ENCODE assay signal across 9 cellular contexts in the genomic region with DNA sequence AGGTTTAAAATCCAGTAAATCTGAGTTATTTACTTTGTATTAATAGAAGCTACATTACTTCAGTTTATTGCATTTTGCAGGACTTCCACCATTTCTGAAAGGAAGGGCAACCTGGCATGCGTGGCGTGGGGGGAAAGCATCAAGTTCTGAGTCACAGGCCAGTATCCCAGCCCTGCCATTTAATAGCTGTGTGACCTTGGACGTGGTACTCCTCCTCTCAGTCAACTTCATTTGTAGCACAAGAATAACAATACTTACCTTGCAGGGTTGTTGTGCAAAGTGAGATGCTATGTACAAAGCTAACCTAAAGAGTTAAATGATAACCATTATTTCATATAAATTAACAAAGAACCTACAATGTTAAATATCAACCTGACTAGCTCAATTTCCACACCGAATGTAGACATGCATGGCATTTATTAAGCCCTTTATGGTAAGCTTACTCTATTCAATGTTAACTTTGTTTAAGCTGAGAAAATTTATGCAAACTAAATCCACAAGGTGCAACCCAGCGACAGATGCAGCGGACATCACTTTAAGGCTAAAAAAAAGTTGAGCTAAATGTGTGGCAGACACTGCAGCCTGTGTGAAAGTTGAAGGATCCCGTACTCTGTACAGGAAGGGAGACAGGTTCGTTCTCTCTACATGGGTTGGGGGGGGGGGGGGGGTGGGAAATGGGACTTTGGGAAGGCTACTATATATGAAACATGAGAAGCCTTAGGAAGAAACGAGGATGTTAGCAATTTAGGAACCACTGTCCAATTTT. TPM values are rescaled to one million over a fixed set of nuclear protein-coding genes. Genes with fewer than 3 reads are reported as not detected.
DNase-seq lines count a peak whose midpoint lies in the region; ATAC-seq, FAIRE-seq and TF ChIP-seq lines count a peak whose summit lies in the region.
"Had no signal": no experiment of that assay in that cellular context is flagged by ENCODE, and none has a peak within 500 bp of the region (broad histone marks: within the 10 kb centered on the region; RNA-seq: fewer than 3 reads in every experiment).

No MANE protein-coding gene starts in this region.

- H4K20me1 ChIP-seq in keratinocyte (ENCODE audit: control insufficient read depth, extremely low read depth, insufficient read depth, low read length) = peaks cover 39% of the 10 kb centered on the region

- H3K4me3 Mint-ChIP-seq in activated CD8-positive, alpha-beta T cell treated with anti-CD3 and anti-CD28 coated beads for 36 hours = peak overlapping the region; percentile 96

- FAIRE-seq in keratinocyte (lab: Jason Lieb, UNC) (no peak), pancreas (lab: Jason Lieb, UNC) (no peak)

- H3K36me3 Mint-ChIP-seq in activated CD8-positive, alpha-beta T cell treated with anti-CD3 and anti-CD28 coated beads for 36 hours (ENCODE audit: low read depth) = peaks cover 63% of the 10 kb centered on the region

- peak overlapping the region; percentile 87 for H3K4me2 ChIP-seq in keratinocyte (ENCODE audit: control insufficient read depth, extremely low read depth, insufficient read depth, low read depth, low read length)

- no peak overlapping the region for H3K9ac ChIP-seq in keratinocyte (ENCODE audit: control insufficient read depth, extremely low read depth, insufficient read depth, low read length)

- TF ChIP-seq CTCF in heart right ventricle (IDR thresholded peaks at IDR 0.05) = no peak
- TF ChIP-seq CTCF in activated CD8-positive, alpha-beta T cell treated with anti-CD3 and anti-CD28 coated beads for 36 hours (IDR thresholded peaks at IDR 0.05) = no peak
- no peak for TF ChIP-seq CTCF in keratinocyte (optimal IDR thresholded peaks at IDR 0.05 in 1 of 3, IDR thresholded peaks at IDR 0.05 in 1 of 3, conservative IDR thresholded peaks at IDR 0.05 in 1 of 3; ENCODE audit: extremely low read depth in 1 of 3, insufficient read depth in 2 of 3, low read length in 3 of 3)
- no peak for TF ChIP-seq CTCF in tibial nerve (IDR thresholded peaks at IDR 0.05)
- no peak for TF ChIP-seq CTCF in pancreas (IDR thresholded peaks at IDR 0.05)

- peaks cover 59% of the 10 kb centered on the region for H3K4me1 Mint-ChIP-seq in activated CD8-positive, alpha-beta T cell treated with anti-CD3 and anti-CD28 coated beads for 36 hours (ENCODE audit: low read depth)

- H3K9me1 ChIP-seq in keratinocyte (ENCODE audit: control insufficient read depth, extremely low read depth, insufficient read depth, low read length) = no peaks in the 10 kb centered on the region

- 18 to 29% methylated on average over 9 of the region's 9 CpGs for WGBS in heart right ventricle, 2 donors
- 12 to 16% methylated on average over 9 of the region's 9 CpGs for WGBS in tibial nerve, 2 donors
- WGBS in pancreas, 2 donors = 54 to 62% methylated on average over 9 of the region's 9 CpGs

- peak overlapping the region; percentile 30 for H3K27ac Mint-ChIP-seq in activated CD8-positive, alpha-beta T cell treated with anti-CD3 and anti-CD28 coated beads for 36 hours

- H3K27me3 ChIP-seq in heart right ventricle (no peaks in the 10 kb centered on the region), keratinocyte (ENCODE audit: control insufficient read depth, extremely low read depth, insufficient read depth, low read length) (no peaks in the 10 kb centered on the region), tibial nerve (no peaks in the 10 kb centered on the region), pancreas (no peaks in the 10 kb centered on the region)

- dilution Hi-C loops in keratinocyte (cut with MboI; ENCODE audit: extremely low pct_ligation_motif_present, low sequenced_read_pairs) = no loop called here

- H3K4me1 ChIP-seq in heart right ventricle = peaks cover 1 to 78% (median 67%) of the 10 kb centered on the region in 9 donors
- H3K4me1 ChIP-seq in keratinocyte (ENCODE audit: control insufficient read depth, extremely low read depth, insufficient read depth, low read length) = peaks cover 28% of the 10 kb centered on the region
- peaks cover 0 to 69% (median 36%) of the 10 kb centered on the region in 4 donors for H3K4me1 ChIP-seq in tibial nerve
- peaks cover 6 to 45% (median 42%) of the 10 kb centered on the region in 3 donors for H3K4me1 ChIP-seq in pancreas

- intact Hi-C loops in heart right ventricle (cut with DNase I) (loop anchor here in 2 of 10 donors (5.0 kb wide), 1 partner anchor 85 kb away; no protein-coding TSS in a partner anchor), left cardiac atrium (cut with DNase I) (no loop called here), pancreas (cut with DNase I) (loop anchor here in 1 of 3 donors (5.0 kb wide), 1 partner anchor 190 kb away; no protein-coding TSS in a partner anchor)
- intact Hi-C loops in activated CD8-positive, alpha-beta T cell treated with anti-CD3 and anti-CD28 coated beads for 36 hours (cut with micrococcal nuclease) = no loop called here

- H3K79me2 ChIP-seq in keratinocyte (ENCODE audit: control insufficient read depth, insufficient read depth, low read length) = peaks cover 88% of the 10 kb centered on the region

- CTCF ChIA-PET in activated CD8-positive, alpha-beta T cell treated with anti-CD3 and anti-CD28 coated beads for 36 hours (lab: Charles Lee) = interaction anchor here (1.0 to 1.8 kb wide), 6 partner anchors 8 to 230 kb away, joined by 3 to 9 read pairs (median 3); no protein-coding TSS in a partner anchor

- no peak for TF ChIP-seq EP300 in tibial nerve (IDR thresholded peaks at IDR 0.05)

- H3K27ac ChIP-seq in heart right ventricle (peak overlapping the region in 1 of 10 donors; percentile 27), keratinocyte (ENCODE audit: control insufficient read depth, insufficient read depth, low read length) (no peak overlapping the region), tibial nerve (peak overlapping the region in 3 of 4 donors; percentile 97 to 100 (median 99)), pancreas (no peak overlapping the region)

- TF ChIP-seq POLR2A in tibial nerve (IDR thresholded peaks at IDR 0.05) = no peak

- no peak for ATAC-seq in heart right ventricle
- ATAC-seq in left cardiac atrium = no peak
- ATAC-seq in activated CD8-positive, alpha-beta T cell treated with anti-CD3 and anti-CD28 coated beads for 36 hours = no peak
- ATAC-seq in pancreas = no peak

- no peak for DNase-seq in heart right ventricle
- DNase-seq in left cardiac atrium = no peak
- peak; percentile 12 for DNase-seq in activated CD8-positive, alpha-beta T cell treated with anti-CD3 and anti-CD28 coated beads for 36 hours
- no peak for DNase-seq in keratinocyte (ENCODE audit: low read depth, low spot score)
- DNase-seq in tibial nerve (ENCODE audit: low spot score in 2 of 2) = no peak
- DNase-seq in dedifferentiated amniotic fluid mesenchymal stem cell (ENCODE audit: extremely low spot score) = no peak
- no peak for DNase-seq in pancreas
- no peak for DNase-seq in DMS114 treated with DMSO at 0.1 percent for 48 hours (lab: John Stamatoyannopoulos, UW; ENCODE audit: unreplicated experiment)
- DNase-seq: GF-D8 had no signal

- H3K9me3 Mint-ChIP-seq in activated CD8-positive, alpha-beta T cell treated with anti-CD3 and anti-CD28 coated beads for 36 hours = no peaks in the 10 kb centered on the region

- H3K36me3 ChIP-seq in heart right ventricle (peaks cover 0 to 36% (median 6%) of the 10 kb centered on the region in 9 donors), keratinocyte (ENCODE audit: control insufficient read depth in 2 of 2, extremely low read depth in 1 of 2, insufficient read depth in 2 of 2, low read length in 2 of 2) (peaks cover 7 to 20% of the 10 kb centered on the region in 2 experiments), tibial nerve (peaks cover 0 to 20% (median under 1%) of the 10 kb centered on the region in 3 donors), pancreas (peaks cover 0 to under 1% (median 0%) of the 10 kb centered on the region in 3 donors)

- H3K4me3 ChIP-seq in heart right ventricle (peak overlapping the region in 6 of 10 donors; percentile 12 to 96 (median 72)), keratinocyte (ENCODE audit: control insufficient read depth in 2 of 3, extremely low read depth in 1 of 3, insufficient read depth in 2 of 3, low read depth in 1 of 3, low read length in 3 of 3) (peak overlapping the region in 1 of 3 experiments; percentile 97), tibial nerve (peak overlapping the region; percentile 10 to 96 (median 52)), pancreas (peak overlapping the region in 1 of 4 donors; percentile 72)

- no peaks in the 10 kb centered on the region for H3K27me3 Mint-ChIP-seq in activated CD8-positive, alpha-beta T cell treated with anti-CD3 and anti-CD28 coated beads for 36 hours

- POLR2A ChIA-PET in activated CD8-positive, alpha-beta T cell treated with anti-CD3 and anti-CD28 coated beads for 36 hours (lab: Charles Lee) = interaction anchor here (0.7 to 1.8 kb wide), 5 partner anchors 9 to 230 kb away, joined by 3 to 6 read pairs (median 4); no protein-coding TSS in a partner anchor

- H3K9me3 ChIP-seq in heart right ventricle = no peaks in the 10 kb centered on the region
- H3K9me3 ChIP-seq in keratinocyte (ENCODE audit: control insufficient read depth, low read depth, low read length) = no peaks in the 10 kb centered on the region
- no peaks in the 10 kb centered on the region for H3K9me3 ChIP-seq in tibial nerve
- no peaks in the 10 kb centered on the region for H3K9me3 ChIP-seq in pancreas

- H2AFZ ChIP-seq in keratinocyte (ENCODE audit: control insufficient read depth, low read length) = no peak overlapping the region

RNA-seq across cellular contexts. Expression of gene CALM2, which starts 4.0 kb away (rescaled TPM):
- total RNA-seq in heart right ventricle (100 to 1,000 TPM; 364 to 750 (median 453) TPM), left cardiac atrium (100 to 1,000 TPM; 435 to 492 TPM), tibial nerve (1,000 to 10,000 TPM in 2 of 4 donors, 100 to 1,000 TPM in 2; 666 to 1,189 (median 889) TPM), pancreas (100 to 1,000 TPM in 3 of 6 donors, 10 to 100 TPM in 3; 63.7 to 231 (median 107) TPM)
- polyA plus RNA-seq in heart right ventricle (100 to 1,000 TPM; 362 to 367 TPM), keratinocyte (363 to 762 TPM (median 668 TPM) in 3 replicates), pancreas (100 to 1,000 TPM; 167 to 309 TPM)
- 100 to 1,000 TPM; 399 to 415 TPM for total RNA-seq in activated CD8-positive, alpha-beta T cell treated with anti-CD3 and anti-CD28 coated beads for 36 hours
- 1,423 TPM for polyA plus RNA-seq in keratinocyte (2011; ENCODE audit: low read depth)
- 571 and 866 TPM in 2 replicates for polyA plus RNA-seq in keratinocyte (2011; cell fraction: cytosol; rRNA removed)
- polyA plus RNA-seq in keratinocyte (2011; cell fraction: nucleus; rRNA removed) = 235 and 430 TPM in 2 replicates
- polyA plus RNA-seq in keratinocyte (2012; ENCODE audit: low replicate concordance) = 468 and 705 TPM in 2 replicates
- polyA minus RNA-seq in keratinocyte = 31.4 to 266 TPM (median 101 TPM) in 3 replicates
- 158 TPM for polyA minus RNA-seq in keratinocyte (2011; cell fraction: cytosol; rRNA and poly(A)+ RNA removed)
- 48.5 and 107 TPM in 2 replicates for polyA minus RNA-seq in keratinocyte (2011; cell fraction: nucleus; rRNA and poly(A)+ RNA removed)

RNA-seq across cellular contexts. Expression of gene STPG4, which starts 17.2 kb away (rescaled TPM):
- total RNA-seq in heart right ventricle (under 1 TPM in 2 of 10 donors, not detected in 8; 0.44 to 0.45 TPM), left cardiac atrium (not detected), tibial nerve (1 to 10 TPM in 2 of 4 donors, under 1 TPM in 1, not detected in 1; 0.30 to 2.6 (median 1.4) TPM), pancreas (not detected)
- polyA plus RNA-seq in heart right ventricle (under 1 TPM in 1 of 2 donors, not detected in 1; 0.06 TPM), keratinocyte (0.26 TPM in 1 of 3 replicates, not detected in the others), pancreas (not detected)
- not detected for total RNA-seq in activated CD8-positive, alpha-beta T cell treated with anti-CD3 and anti-CD28 coated beads for 36 hours
- polyA plus RNA-seq in keratinocyte (2011; ENCODE audit: low read depth) = not detected
- not detected in 2 replicates for polyA plus RNA-seq in keratinocyte (2011; cell fraction: cytosol; rRNA removed)
- 0.24 and 0.27 TPM in 2 replicates for polyA plus RNA-seq in keratinocyte (2011; cell fraction: nucleus; rRNA removed)
- polyA plus RNA-seq in keratinocyte (2012; ENCODE audit: low replicate concordance) = 0.28 TPM in 1 of 2 replicates, not detected in the other
- 0.46 TPM in 1 of 3 replicates, not detected in the others for polyA minus RNA-seq in keratinocyte
- not detected for polyA minus RNA-seq in keratinocyte (2011; cell fraction: cytosol; rRNA and poly(A)+ RNA removed)
- polyA minus RNA-seq in keratinocyte (2011; cell fraction: nucleus; rRNA and poly(A)+ RNA removed) = 0.39 TPM in 1 of 2 replicates, not detected in the other

Comparison
In these comparisons a context has a peak if more than half of its experiments do, and no peak if none do; other contexts are left out.
1. H3K27ac ChIP-seq: peak in tibial nerve (3 of 4); none in keratinocyte (single experiment) and pancreas (0 of 4).